In genomic region chr2:71882949-71883472, GRCh38 we compare ENCODE assay signal across 1 cellular context.
TF ChIP-seq lines count a peak whose summit lies in the region.

No MANE protein-coding gene starts in this region.

TF ChIP-seq in K562, 482 proteins besides CTCF, POLR2A, EP300 and RAD21 (continued from another document and continues in another):
- TF ChIP-seq THRA (IDR thresholded peaks at IDR 0.05) (no peak), ZBTB9 (CRISPR knock-in tag; IDR thresholded peaks at IDR 0.05) (peak; percentile 95), PRDM10 (IDR thresholded peaks at IDR 0.05; ENCODE audit: partially characterized antibody) (peak; percentile 26), DMBX1 (CRISPR knock-in tag; IDR thresholded peaks at IDR 0.05; ENCODE audit: borderline replicate concordance) (peak; percentile 96), XRCC5 (IDR thresholded peaks at IDR 0.05; ENCODE audit: low read depth, low read length) (0 out of 2 replicates have a peak, but pooled peaks have one; percentile 40), THAP12 (CRISPR knock-in tag; IDR thresholded peaks at IDR 0.05) (no peak), ATF4 (CRISPR knock-in tag; IDR thresholded peaks at IDR 0.05) (peak; percentile 80), YY1 (IDR thresholded peaks at IDR 0.05; ENCODE audit: borderline replicate concordance in 1 of 3, control insufficient read depth in 1 of 3, extremely low read depth in 1 of 3, insufficient read depth in 3 of 3, insufficient read length in 1 of 3, insufficient replicate concordance in 2 of 3, low read depth in 1 of 3, low read length in 2 of 3) (peak in 1 of 3 experiments; percentile 17), KLF1 (tag; IDR thresholded peaks at IDR 0.05) (peak; percentile 92), CTBP1 (IDR thresholded peaks at IDR 0.05; ENCODE audit: borderline replicate concordance) (peak; percentile 99), CREBBP (IDR thresholded peaks at IDR 0.05; ENCODE audit: low read depth, low read length) (no peak), SAFB2 (IDR thresholded peaks at IDR 0.05; ENCODE audit: borderline replicate concordance, low read depth, low read length, severe bottlenecking) (no peak), CREB3L1 (IDR thresholded peaks at IDR 0.05; ENCODE audit: borderline replicate concordance, low read depth) (peak; percentile 71), ZNF699 (CRISPR knock-in tag; IDR thresholded peaks at IDR 0.05; ENCODE audit: insufficient replicate concordance) (no peak), NCOA1 (IDR thresholded peaks at IDR 0.05; ENCODE audit: low read depth) (peak; percentile 93), NCOA4 (IDR thresholded peaks at IDR 0.05; ENCODE audit: partially characterized antibody) (no peak), E2F3 (CRISPR knock-in tag; IDR thresholded peaks at IDR 0.05) (peak; percentile 90), ZNF778 (CRISPR knock-in tag; IDR thresholded peaks at IDR 0.05) (no peak), FOSL1 (tag; conservative IDR thresholded peaks at IDR 0.05) (peak; percentile 87), THRB (CRISPR knock-in tag; conservative IDR thresholded peaks at IDR 0.05) (peak; percentile 61), EGR1 (conservative IDR thresholded peaks at IDR 0.05) (peak; percentile 84), PBX2 (CRISPR knock-in tag; IDR thresholded peaks at IDR 0.05; ENCODE audit: low read depth) (no peak), PBX2 (tag; conservative IDR thresholded peaks at IDR 0.05; ENCODE audit: low read depth) (peak; percentile 49), ZNF140 (CRISPR knock-in tag; IDR thresholded peaks at IDR 0.05) (no peak), NR2C2 (CRISPR knock-in tag; IDR thresholded peaks at IDR 0.05) (0 out of 2 replicates have a peak, but pooled peaks have one; percentile 11), NR2C2 (tag; IDR thresholded peaks at IDR 0.05) (peak; percentile 93), POLR2AphosphoS5 (IDR thresholded peaks at IDR 0.05; ENCODE audit: control insufficient read depth, insufficient read depth, low read depth, low read length) (peak; percentile 96), POLR3A (IDR thresholded peaks at IDR 0.05; ENCODE audit: borderline replicate concordance, extremely low read depth, insufficient read depth, insufficient read length) (no peak), HNRNPLL (IDR thresholded peaks at IDR 0.05; ENCODE audit: low read depth, low read length, poor library complexity, severe bottlenecking) (peak; percentile 20), CEBPB (tag; IDR thresholded peaks at IDR 0.05) (peak; percentile 99), NFYB (IDR thresholded peaks at IDR 0.05; ENCODE audit: extremely low read depth, insufficient read length) (no peak), SNRNP70 (optimal IDR thresholded peaks at IDR 0.05; ENCODE audit: low read depth, low read length) (no peak), ZNF740 (CRISPR knock-in tag; IDR thresholded peaks at IDR 0.05) (no peak), ZNF740 (tag; IDR thresholded peaks at IDR 0.05) (no peak; a peak in 1 of 4 replicates), MEF2A (IDR thresholded peaks at IDR 0.05; ENCODE audit: control insufficient read depth, low read depth, low read length) (0 out of 2 replicates have a peak, but pooled peaks have one; percentile 47), TCFL5 (CRISPR knock-in tag; conservative IDR thresholded peaks at IDR 0.05) (no peak), TAL1 (IDR thresholded peaks at IDR 0.05) (peak; percentile 97), CEBPG (CRISPR knock-in tag; IDR thresholded peaks at IDR 0.05) (peak; percentile 94), CEBPG (tag; conservative IDR thresholded peaks at IDR 0.05 in 1 of 2, IDR thresholded peaks at IDR 0.05 in 1 of 2) (peak; percentile 95), ZNF561 (CRISPR knock-in tag; conservative IDR thresholded peaks at IDR 0.05) (no peak), RBM15 (IDR thresholded peaks at IDR 0.05; ENCODE audit: insufficient read depth, low read length) (no peak), SMAD3 (CRISPR knock-in tag; conservative IDR thresholded peaks at IDR 0.05) (peak; percentile 79), WHSC1 (IDR thresholded peaks at IDR 0.05; ENCODE audit: low read length) (no peak), DLX4 (CRISPR knock-in tag; IDR thresholded peaks at IDR 0.05) (no peak), HMG20A (CRISPR knock-in tag; conservative IDR thresholded peaks at IDR 0.05) (no peak), MEF2D (tag; conservative IDR thresholded peaks at IDR 0.05; ENCODE audit: low read depth) (peak; percentile 88), ZFP30 (CRISPR knock-in tag; IDR thresholded peaks at IDR 0.05; ENCODE audit: borderline replicate concordance) (no peak), HNRNPK (IDR thresholded peaks at IDR 0.05; ENCODE audit: low read depth, low read length, poor library complexity, severe bottlenecking) (no peak)
